Comparison of ENCODE assay signal across 20 cellular contexts in the genomic region with DNA sequence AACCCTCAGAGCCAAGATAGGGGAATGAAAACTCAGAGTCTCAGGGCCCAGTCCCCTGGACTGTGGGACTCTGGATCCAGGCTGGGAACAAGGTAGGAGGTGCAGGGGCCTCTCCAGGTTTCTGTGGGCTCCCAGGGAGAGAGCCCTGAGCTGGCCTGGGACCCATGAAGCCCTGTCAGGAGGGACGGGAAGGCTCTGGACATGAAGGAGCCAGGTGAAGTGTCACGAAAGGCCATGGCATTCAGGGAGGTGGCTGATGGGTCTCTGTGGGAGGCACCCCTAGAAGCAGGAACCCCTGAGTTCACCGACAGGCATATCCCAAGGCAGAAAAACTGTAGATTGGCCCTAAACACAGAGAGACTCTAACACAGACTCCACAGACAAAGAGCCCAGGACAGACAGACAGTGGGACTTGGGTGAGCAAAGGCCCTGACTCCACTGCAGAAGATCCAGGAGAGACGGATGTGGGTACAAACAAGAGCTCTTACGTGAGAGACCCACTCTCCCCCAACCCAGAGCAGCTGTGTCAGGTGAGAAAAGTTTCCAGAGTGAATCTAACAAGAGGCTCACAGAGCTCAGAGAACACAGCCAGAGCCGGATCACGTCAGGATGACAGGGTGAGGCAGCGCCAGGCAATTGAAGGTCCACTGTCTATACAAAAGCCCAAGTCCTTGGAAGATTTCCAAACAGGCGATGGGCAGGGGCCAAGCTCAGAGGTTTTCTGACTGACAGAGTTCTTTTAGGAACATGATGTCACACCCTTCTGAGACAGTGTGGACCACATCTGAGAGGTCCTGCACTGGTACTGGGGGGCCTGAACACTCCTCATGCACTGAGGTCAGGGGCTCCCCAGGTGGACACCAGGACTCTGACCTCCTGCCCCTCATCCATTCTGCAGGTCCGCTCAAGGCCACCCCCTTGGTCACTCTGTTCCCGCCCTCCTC. TPM values are rescaled to one million over a fixed set of nuclear protein-coding genes. Genes with fewer than 3 reads are reported as not detected.
"Had no signal": no experiment of that assay in that cellular context is flagged by ENCODE, and none has a peak within 500 bp of the region (broad histone marks: within the 10 kb centered on the region; RNA-seq: fewer than 3 reads in every experiment).

No MANE protein-coding gene starts in this region.

- H3K27ac Mint-ChIP-seq: activated naive CD8-positive, alpha-beta T cell treated with anti-CD3 and anti-CD28 coated beads for 36 hours had no signal

- H3K36me3 Mint-ChIP-seq: activated naive CD8-positive, alpha-beta T cell treated with anti-CD3 and anti-CD28 coated beads for 36 hours; immature natural killer cell; natural killer cell had no signal

- ATAC-seq: activated T-cell treated with anti-CD3 and anti-CD28 coated beads, Interleukin-2, amount 50 U/mL, for 4 hours; left cardiac atrium; psoas muscle; right lobe of liver; stimulated activated naive CD8-positive, alpha-beta T cell treated with anti-CD3 and anti-CD28 coated beads, Interleukin-15, Interleukin-2, amounts not matched to agents 100 U/mL and 50 U/mL, for 24 hours; upper lobe of right lung had no signal

- H3K27me3 ChIP-seq: right lobe of liver, suprapubic skin had no signal

- H3K4me1 Mint-ChIP-seq: activated naive CD8-positive, alpha-beta T cell treated with anti-CD3 and anti-CD28 coated beads for 36 hours had no signal

- H3K4me3 Mint-ChIP-seq: activated naive CD8-positive, alpha-beta T cell treated with anti-CD3 and anti-CD28 coated beads for 36 hours; activated T-cell treated with anti-CD3 and anti-CD28 coated beads, Interleukin-2, amount 50 U/mL, for 4 hours; immature natural killer cell; natural killer cell had no signal

- DNase-seq: activated CD4-positive, alpha-beta T cell treated with anti-CD3 and anti-CD28 coated beads, Interleukin-2, amount 50 U/mL, for 48 hours; activated CD4-positive, CD25-positive, alpha-beta regulatory T cell treated with anti-CD3 and anti-CD28 coated beads, Interleukin-2, amount 50 U/mL, for 72 hours; activated gamma-delta T cell treated with Interleukin-2 at 50 U/mL for 16 hours; activated naive CD8-positive, alpha-beta T cell treated with anti-CD3 and anti-CD28 coated beads for 36 hours; activated T-cell treated with anti-CD3 and anti-CD28 coated beads, Interleukin-2, amount 50 U/mL, for 4 hours; esophagus squamous epithelium; foreskin fibroblast; immature natural killer cell; left cardiac atrium; natural killer cell; right lobe of liver; stimulated activated CD4-positive, alpha-beta T cell treated with anti-CD3 and anti-CD28 coated beads, Interleukin-2, amount 100 ng/mL, for 24 hours; stimulated activated naive CD8-positive, alpha-beta T cell treated with anti-CD3 and anti-CD28 coated beads, Interleukin-15, Interleukin-2, amounts not matched to agents 100 U/mL and 50 U/mL, for 24 hours; upper lobe of right lung had no signal

- H3K4me3 ChIP-seq: breast epithelium, esophagus squamous epithelium, mucosa of descending colon, psoas muscle, right lobe of liver, suprapubic skin, upper lobe of right lung had no signal

- H3K4me1 ChIP-seq: breast epithelium, esophagus squamous epithelium, psoas muscle, right lobe of liver, suprapubic skin, upper lobe of right lung had no signal

- H3K27me3 Mint-ChIP-seq: activated naive CD8-positive, alpha-beta T cell treated with anti-CD3 and anti-CD28 coated beads for 36 hours had no signal

- H3K9me3 Mint-ChIP-seq: activated naive CD8-positive, alpha-beta T cell treated with anti-CD3 and anti-CD28 coated beads for 36 hours; activated T-cell treated with anti-CD3 and anti-CD28 coated beads, Interleukin-2, amount 50 U/mL, for 4 hours; immature natural killer cell; natural killer cell had no signal

- H3K27ac ChIP-seq: breast epithelium, esophagus squamous epithelium, psoas muscle, right lobe of liver, suprapubic skin, upper lobe of right lung had no signal

- H3K36me3 ChIP-seq: breast epithelium, esophagus squamous epithelium, right lobe of liver, suprapubic skin, upper lobe of right lung had no signal

- H3K9me3 ChIP-seq: breast epithelium, esophagus squamous epithelium, mucosa of descending colon, psoas muscle, right lobe of liver, suprapubic skin, upper lobe of right lung had no signal

RNA-seq across cellular contexts. Expression of a gene that starts 27.4 kb away (rescaled TPM):
- total RNA-seq: lung microvascular endothelial cell; suprapubic skin; T-helper 2 cell treated with Interferon-gamma antibody and Interleukin-4, amounts not matched to agents 100 ng/mL and 5 ng/mL, for 36 hours had no signal
